15 cellular contexts compared by ENCODE assay signal in genomic region chr9:107215381-107215780, GRCh38.
DNase-seq lines count a peak whose midpoint lies in the region; ATAC-seq, FAIRE-seq and TF ChIP-seq lines count a peak whose summit lies in the region.
"Had no signal": no experiment of that assay in that cellular context is flagged by ENCODE, and none has a peak within 500 bp of the region (broad histone marks: within the 10 kb centered on the region; RNA-seq: fewer than 3 reads in every experiment).

No MANE protein-coding gene starts in this region.

- no peak overlapping the region for H3K4me3 Mint-ChIP-seq in activated CD8-positive, alpha-beta memory T cell treated with anti-CD3 and anti-CD28 coated beads, Interleukin-2, amount 10 ng/mL, durations not matched to agents 7 days and 5 days
- H3K4me3 Mint-ChIP-seq in stimulated activated naive CD8-positive, alpha-beta T cell treated with anti-CD3 and anti-CD28 coated beads, Interleukin-15, amount 100 ng/mL, for 72 hours: no peak overlapping the region

- TF ChIP-seq CTCF in epithelial cell of esophagus (IDR thresholded peaks at IDR 0.05; ENCODE audit: insufficient read depth, low read depth, low read length, missing control alignments): no peak

- FAIRE-seq in RCC 7860 (lab: Jason Lieb, UNC): peak; percentile 80

- CTCF ChIA-PET in activated CD8-positive, alpha-beta memory T cell treated with anti-CD3 and anti-CD28 coated beads, Interleukin-2, amount 10 ng/mL, durations not matched to agents 7 days and 5 days (lab: Charles Lee): no interaction called here

- DNase-seq in activated CD8-positive, alpha-beta memory T cell treated with anti-CD3 and anti-CD28 coated beads, Interleukin-2, amount 10 ng/mL, durations not matched to agents 7 days and 5 days: peak; percentile 46
- no peak for DNase-seq in activated CD8-positive, alpha-beta memory T cell treated with anti-CD3 and anti-CD28 coated beads, Interleukin-2, amount 50 U/mL, for 4 hours
- DNase-seq in RCC 7860 (ENCODE audit: low spot score): peak; percentile 39
- peak; percentile 20 for DNase-seq in epithelial cell of esophagus (ENCODE audit: low read depth)
- peak in 1 of 2 donors; percentile 13 for DNase-seq in stimulated activated naive CD8-positive, alpha-beta T cell treated with anti-CD3 and anti-CD28 coated beads, Interleukin-15, amount 100 ng/mL, for 72 hours
- DNase-seq in iPS-NIHi11 (ENCODE audit: low spot score): no peak
- DNase-seq: activated CD4-positive, CD25-positive, alpha-beta regulatory T cell; activated naive CD4-positive, alpha-beta T cell treated with Interleukin-2 at 50 U/mL for 16 hours; GF-D8; GOT3; NCI-H2171 treated with DMSO at 0.1 percent for 48 hours; stimulated activated naive CD4-positive, alpha-beta T cell treated with Interleukin-2 at 50 U/mL for 16 hours had no signal

- H3K27me3 Mint-ChIP-seq in activated CD8-positive, alpha-beta memory T cell treated with anti-CD3 and anti-CD28 coated beads, Interleukin-2, amount 10 ng/mL, durations not matched to agents 7 days and 5 days: peaks cover 9% of the 10 kb centered on the region
- H3K27me3 Mint-ChIP-seq in stimulated activated naive CD8-positive, alpha-beta T cell treated with anti-CD3 and anti-CD28 coated beads, Interleukin-15, amount 100 ng/mL, for 72 hours: peaks cover 7% of the 10 kb centered on the region

- no peaks in the 10 kb centered on the region for H3K36me3 Mint-ChIP-seq in activated CD8-positive, alpha-beta memory T cell treated with anti-CD3 and anti-CD28 coated beads, Interleukin-2, amount 10 ng/mL, durations not matched to agents 7 days and 5 days

- peaks cover 19% of the 10 kb centered on the region for H3K4me1 Mint-ChIP-seq in activated CD8-positive, alpha-beta memory T cell treated with anti-CD3 and anti-CD28 coated beads, Interleukin-2, amount 10 ng/mL, durations not matched to agents 7 days and 5 days
- peaks cover 30% of the 10 kb centered on the region for H3K4me1 Mint-ChIP-seq in stimulated activated naive CD8-positive, alpha-beta T cell treated with anti-CD3 and anti-CD28 coated beads, Interleukin-15, amount 100 ng/mL, for 72 hours

- no peak for ATAC-seq in activated CD8-positive, alpha-beta memory T cell treated with anti-CD3 and anti-CD28 coated beads, Interleukin-2, amount 10 ng/mL, durations not matched to agents 7 days and 5 days
- peak; percentile 48 for ATAC-seq in stimulated activated naive CD8-positive, alpha-beta T cell treated with anti-CD3 and anti-CD28 coated beads, Interleukin-15, amount 100 ng/mL, for 72 hours
- ATAC-seq in GM21619 (IDR thresholded peaks at IDR 0.05; ENCODE audit: unreplicated experiment): no peak
- ATAC-seq in HG03469 (IDR thresholded peaks at IDR 0.05; ENCODE audit: unreplicated experiment): no peak

- H3K4me3 ChIP-seq in epithelial cell of esophagus (ENCODE audit: low read length): no peak overlapping the region
- H3K4me3 ChIP-seq: lung had no signal

- no peaks in the 10 kb centered on the region for H3K9me3 Mint-ChIP-seq in activated CD8-positive, alpha-beta memory T cell treated with anti-CD3 and anti-CD28 coated beads, Interleukin-2, amount 10 ng/mL, durations not matched to agents 7 days and 5 days (ENCODE audit: low read depth)
- peaks cover 0 to 7% of the 10 kb centered on the region in 2 donors for H3K9me3 Mint-ChIP-seq in stimulated activated naive CD8-positive, alpha-beta T cell treated with anti-CD3 and anti-CD28 coated beads, Interleukin-15, amount 100 ng/mL, for 72 hours

- H3K27ac Mint-ChIP-seq in activated CD8-positive, alpha-beta memory T cell treated with anti-CD3 and anti-CD28 coated beads, Interleukin-2, amount 10 ng/mL, durations not matched to agents 7 days and 5 days: no peak overlapping the region
- H3K27ac Mint-ChIP-seq in stimulated activated naive CD8-positive, alpha-beta T cell treated with anti-CD3 and anti-CD28 coated beads, Interleukin-15, amount 100 ng/mL, for 72 hours: no peak overlapping the region

Comparison
In these comparisons a context has a peak if more than half of its experiments do, and no peak if none do; other contexts are left out.
1. DNase-seq: peak in activated CD8-positive, alpha-beta memory T cell treated with anti-CD3 and anti-CD28 coated beads, Interleukin-2, amount 10 ng/mL, durations not matched to agents 7 days and 5 days (single experiment), RCC 7860 (single experiment) and epithelial cell of esophagus (single experiment); none in activated CD8-positive, alpha-beta memory T cell treated with anti-CD3 and anti-CD28 coated beads, Interleukin-2, amount 50 U/mL, for 4 hours (single experiment) and iPS-NIHi11 (single experiment).